9 cellular contexts compared by ENCODE assay signal in genomic region chr14:89027097-89027740, GRCh38.
A peak's percentile ranks its signal among the peaks of the same experiment; 100 is the strongest.
DNase-seq lines count a peak whose midpoint lies in the region; ATAC-seq and TF ChIP-seq lines count a peak whose summit lies in the region.
"Had no signal": no experiment of that assay in that cellular context is flagged by ENCODE, and none has a peak within 500 bp of the region (broad histone marks: within the 10 kb centered on the region; RNA-seq: fewer than 3 reads in every experiment).

No MANE protein-coding gene starts in this region.

- no peaks in the 10 kb centered on the region for H3K36me3 ChIP-seq in SK-N-SH (replicated peaks in 1 of 2; ENCODE audit: control insufficient read depth in 1 of 2, insufficient read depth in 2 of 2, low read length in 1 of 2)

- H3K27me3 ChIP-seq in SK-N-SH (ENCODE audit: insufficient read depth): no peaks in the 10 kb centered on the region

- TF ChIP-seq EP300 in Ishikawa (IDR thresholded peaks at IDR 0.05; ENCODE audit: borderline replicate concordance): no peak
- TF ChIP-seq EP300 in SK-N-SH (IDR thresholded peaks at IDR 0.05; ENCODE audit: borderline replicate concordance in 1 of 2, low read depth in 1 of 2, low read length in 1 of 2): no peak

- POLR2A ChIA-PET in SK-N-SH (lab: Yijun Ruan, JAX): interaction anchor here (1.0 kb wide), 1 partner anchor 202 kb away, joined by 3 read pairs; no protein-coding TSS in a partner anchor

- H3K9me3 Mint-ChIP-seq in chondrocyte (ENCODE audit: low read depth): peaks cover 3% of the 10 kb centered on the region

- no peaks in the 10 kb centered on the region for H3K79me2 ChIP-seq in SK-N-SH (ENCODE audit: insufficient read depth)

- H3K4me3 Mint-ChIP-seq in chondrocyte (ENCODE audit: unreplicated experiment): peak overlapping the region; percentile 75

- no peak overlapping the region for H2AFZ ChIP-seq in SK-N-SH (ENCODE audit: low read depth)

- H3K4me2 ChIP-seq in SK-N-SH: no peak overlapping the region

- DNase-seq in ELF-1 (ENCODE audit: low read depth, low spot score) (peak; percentile 70), chondrocyte (ENCODE audit: low spot score) (no peak), left kidney (ENCODE audit: low read depth, low spot score) (peak; percentile 79), SK-N-SH (no peak)
- DNase-seq in activated CD4-positive, alpha-beta T cell treated with anti-CD3 and anti-CD28 coated beads for 1 hour: peak; percentile 41
- DNase-seq in stimulated activated CD4-positive, alpha-beta T cell treated with anti-CD3 and anti-CD28 coated beads, Interleukin-1b, Interleukin-23, amount 100 ng/mL, for 4 hours (ENCODE audit: low read depth in 2 of 2): peak; percentile 36 to 62

- H3K9me2 ChIP-seq in SK-N-SH: no peaks in the 10 kb centered on the region

- ATAC-seq in GM21619 (IDR thresholded peaks at IDR 0.05; ENCODE audit: unreplicated experiment): peak; percentile 94

- no peaks in the 10 kb centered on the region for H3F3A ChIP-seq in SK-N-SH (replicated peaks; ENCODE audit: insufficient read depth)

- no peak overlapping the region for H3K27ac ChIP-seq in SK-N-SH (ENCODE audit: low read depth in 2 of 2, low read length in 1 of 2)
- H3K27ac ChIP-seq: epithelial cell of prostate had no signal

- H3K27me3 Mint-ChIP-seq in chondrocyte (ENCODE audit: low read depth): peaks cover 14% of the 10 kb centered on the region

- TF ChIP-seq CTCF in chondrocyte (IDR thresholded peaks at IDR 0.05) (peak; percentile 100), SK-N-SH (IDR thresholded peaks at IDR 0.05) (no peak)

- H3K36me3 Mint-ChIP-seq in chondrocyte (ENCODE audit: low read depth): no peaks in the 10 kb centered on the region

- WGBS in SK-N-SH (ENCODE audit: low lambda C conversion rate): 88% methylated on average over 6 of the region's 68 CpGs

- no peaks in the 10 kb centered on the region for H4K20me1 ChIP-seq in SK-N-SH (ENCODE audit: insufficient read depth)

- no peak overlapping the region for H3K27ac Mint-ChIP-seq in chondrocyte (ENCODE audit: unreplicated experiment)

- no peak overlapping the region for H3K9ac ChIP-seq in SK-N-SH

- H3K4me1 Mint-ChIP-seq in chondrocyte (ENCODE audit: low read depth): peaks cover 4% of the 10 kb centered on the region

- H3K4me1 ChIP-seq in SK-N-SH (ENCODE audit: control insufficient read depth in 1 of 2, insufficient read depth in 2 of 2, low read depth in 1 of 2, low read length in 1 of 2): peaks cover 0 to 10% of the 10 kb centered on the region in 2 experiments; a peak in 1 of 4 replicates

- TF ChIP-seq RAD21 in Ishikawa (IDR thresholded peaks at IDR 0.05; ENCODE audit: low read depth) (peak; percentile 55; the same call in 1 of the 2 replicates), SK-N-SH (IDR thresholded peaks at IDR 0.05; ENCODE audit: low read length) (no peak)

- CTCF ChIA-PET in SK-N-SH (lab: Yijun Ruan, JAX): no interaction called here

- H3K4me3 ChIP-seq in SK-N-SH (ENCODE audit: low read depth in 2 of 2, low read length in 1 of 2): no peak overlapping the region

- H3K9me3 ChIP-seq in SK-N-SH: no peaks in the 10 kb centered on the region

TF ChIP-seq in Ishikawa, 13 proteins besides CTCF, POLR2A, EP300 and RAD21:
- TF ChIP-seq FOXM1 (IDR thresholded peaks at IDR 0.05; ENCODE audit: borderline replicate concordance, low read depth) (no peak), MAX (IDR thresholded peaks at IDR 0.05) (no peak), YY1 (IDR thresholded peaks at IDR 0.05; ENCODE audit: low read depth) (no peak), TEAD4 (IDR thresholded peaks at IDR 0.05) (no peak), TCF12 (IDR thresholded peaks at IDR 0.05; ENCODE audit: low read depth) (no peak), CREB1 (IDR thresholded peaks at IDR 0.05; ENCODE audit: low read depth) (no peak)

TF ChIP-seq in SK-N-SH, 30 proteins besides CTCF, POLR2A, EP300 and RAD21:
- TF ChIP-seq PBX3 (IDR thresholded peaks at IDR 0.05) (no peak), FOXM1 (IDR thresholded peaks at IDR 0.05; ENCODE audit: low read depth) (no peak), GABPA (IDR thresholded peaks at IDR 0.05; ENCODE audit: low read depth) (no peak), GATA2 (CRISPR knock-in tag; IDR thresholded peaks at IDR 0.05) (no peak), POLR2AphosphoS5 (IDR thresholded peaks at IDR 0.05; ENCODE audit: low read depth, low read length) (no peak), REST (IDR thresholded peaks at IDR 0.05; ENCODE audit: low read depth, low read length) (no peak), TAF1 (IDR thresholded peaks at IDR 0.05; ENCODE audit: borderline replicate concordance, low read depth, low read length) (no peak), RFX5 (IDR thresholded peaks at IDR 0.05; ENCODE audit: low read length) (no peak), SIN3A (IDR thresholded peaks at IDR 0.05; ENCODE audit: borderline replicate concordance, low read depth, low read length) (no peak), TEAD4 (IDR thresholded peaks at IDR 0.05; ENCODE audit: borderline replicate concordance, insufficient read depth) (no peak), MEF2A (IDR thresholded peaks at IDR 0.05; ENCODE audit: borderline replicate concordance, low read depth) (no peak), FOSL2 (IDR thresholded peaks at IDR 0.05; ENCODE audit: borderline replicate concordance, low read depth) (no peak), MXI1 (IDR thresholded peaks at IDR 0.05; ENCODE audit: low read depth, low read length) (no peak), FOXJ3 (CRISPR knock-in tag; IDR thresholded peaks at IDR 0.05) (no peak), JUND (IDR thresholded peaks at IDR 0.05) (no peak), ZBTB33 (IDR thresholded peaks at IDR 0.05; ENCODE audit: borderline replicate concordance, low read depth) (no peak), RCOR1 (IDR thresholded peaks at IDR 0.05; ENCODE audit: low read length) (no peak), MAX (IDR thresholded peaks at IDR 0.05; ENCODE audit: low read depth) (no peak), TCF12 (IDR thresholded peaks at IDR 0.05) (no peak)

Comparison
In these comparisons a context has a peak if more than half of its experiments do, and no peak if none do; other contexts are left out.
1. DNase-seq: peak in ELF-1 (single experiment), activated CD4-positive, alpha-beta T cell treated with anti-CD3 and anti-CD28 coated beads for 1 hour (single experiment), left kidney (single experiment) and stimulated activated CD4-positive, alpha-beta T cell treated with anti-CD3 and anti-CD28 coated beads, Interleukin-1b, Interleukin-23, amount 100 ng/mL, for 4 hours (2 of 2); none in chondrocyte (single experiment) and SK-N-SH (single experiment).